In genomic region chr17:63833741-63834373, GRCh38 we compare ENCODE assay signal across 1 cellular context.
A peak's percentile ranks its signal among the peaks of the same experiment; 100 is the strongest.
TF ChIP-seq lines count a peak whose summit lies in the region.

No MANE protein-coding gene starts in this region.

TF ChIP-seq in HepG2, 621 proteins besides CTCF, POLR2A, EP300 and RAD21:
- no peak for TF ChIP-seq NFRKB (IDR thresholded peaks at IDR 0.05)
- TF ChIP-seq TOPORS (CRISPR knock-in tag; IDR thresholded peaks at IDR 0.05): no peak
- TF ChIP-seq PCBP1 (IDR thresholded peaks at IDR 0.05; ENCODE audit: borderline replicate concordance, low read depth, low read length): no peak
- no peak for TF ChIP-seq ZNF256 (CRISPR knock-in tag; conservative IDR thresholded peaks at IDR 0.05)
- no peak for TF ChIP-seq ZNF335 (CRISPR knock-in tag; IDR thresholded peaks at IDR 0.05)
- no peak for TF ChIP-seq ZNF614 (CRISPR knock-in tag; IDR thresholded peaks at IDR 0.05; ENCODE audit: borderline replicate concordance)
- TF ChIP-seq ZFY (CRISPR knock-in tag; IDR thresholded peaks at IDR 0.05): peak; percentile 28; the same call in 1 of the 2 replicates
- no peak for TF ChIP-seq ZNF205 (CRISPR knock-in tag; IDR thresholded peaks at IDR 0.05)
- TF ChIP-seq ZHX2 (IDR thresholded peaks at IDR 0.05; ENCODE audit: low read depth): no peak
- TF ChIP-seq ZHX2 (CRISPR knock-in tag; IDR thresholded peaks at IDR 0.05; ENCODE audit: borderline replicate concordance): no peak
- TF ChIP-seq ZC3H4 (CRISPR knock-in tag; IDR thresholded peaks at IDR 0.05; ENCODE audit: borderline replicate concordance): no peak
- TF ChIP-seq ZBTB37 (CRISPR knock-in tag; IDR thresholded peaks at IDR 0.05): no peak
- 0 out of 2 replicates have a peak, but pooled peaks have one; percentile 18 for TF ChIP-seq KDM2A (CRISPR knock-in tag; IDR thresholded peaks at IDR 0.05; ENCODE audit: borderline replicate concordance, low read depth)
- peak; percentile 56; the same call in 1 of the 2 replicates for TF ChIP-seq PAF1 (CRISPR knock-in tag; IDR thresholded peaks at IDR 0.05)
- TF ChIP-seq PRPF4 (IDR thresholded peaks at IDR 0.05; ENCODE audit: low read depth, low read length, poor library complexity, severe bottlenecking): no peak
- peak; percentile 5; the same call in 1 of the 2 replicates for TF ChIP-seq MXD1 (CRISPR knock-in tag; IDR thresholded peaks at IDR 0.05)
- TF ChIP-seq BHLHE40 (IDR thresholded peaks at IDR 0.05; ENCODE audit: low read length): no peak
- TF ChIP-seq AGO2 (optimal IDR thresholded peaks at IDR 0.05; ENCODE audit: low read depth, low read length): peak; percentile 75
- TF ChIP-seq ZNF609 (CRISPR knock-in tag; IDR thresholded peaks at IDR 0.05; ENCODE audit: borderline replicate concordance): no peak
- TF ChIP-seq ZNF414 (CRISPR knock-in tag; IDR thresholded peaks at IDR 0.05): no peak
- 0 out of 2 replicates have a peak, but pooled peaks have one; percentile 33 for TF ChIP-seq ZNF605 (CRISPR knock-in tag; IDR thresholded peaks at IDR 0.05)
- no peak for TF ChIP-seq ETV6 (CRISPR knock-in tag; conservative IDR thresholded peaks at IDR 0.05)
- 0 out of 2 replicates have a peak, but pooled peaks have one; percentile 37 for TF ChIP-seq NCOA5 (CRISPR knock-in tag; IDR thresholded peaks at IDR 0.05)
- TF ChIP-seq ZNF550 (CRISPR knock-in tag; IDR thresholded peaks at IDR 0.05; ENCODE audit: borderline replicate concordance): no peak
- 0 out of 2 replicates have a peak, but pooled peaks have one; percentile 1 for TF ChIP-seq POLR2G (IDR thresholded peaks at IDR 0.05; ENCODE audit: low read depth, low read length)
- TF ChIP-seq TRIM24 (CRISPR knock-in tag; IDR thresholded peaks at IDR 0.05): no peak
- no peak for TF ChIP-seq ZNF333 (CRISPR knock-in tag; IDR thresholded peaks at IDR 0.05; ENCODE audit: borderline replicate concordance)
- TF ChIP-seq ELF3 (CRISPR knock-in tag; IDR thresholded peaks at IDR 0.05): no peak
TF ChIP-seq in HepG2: peak in this region for 8.
